Comparison of ENCODE assay signal across 1 cellular context in the genomic region with DNA sequence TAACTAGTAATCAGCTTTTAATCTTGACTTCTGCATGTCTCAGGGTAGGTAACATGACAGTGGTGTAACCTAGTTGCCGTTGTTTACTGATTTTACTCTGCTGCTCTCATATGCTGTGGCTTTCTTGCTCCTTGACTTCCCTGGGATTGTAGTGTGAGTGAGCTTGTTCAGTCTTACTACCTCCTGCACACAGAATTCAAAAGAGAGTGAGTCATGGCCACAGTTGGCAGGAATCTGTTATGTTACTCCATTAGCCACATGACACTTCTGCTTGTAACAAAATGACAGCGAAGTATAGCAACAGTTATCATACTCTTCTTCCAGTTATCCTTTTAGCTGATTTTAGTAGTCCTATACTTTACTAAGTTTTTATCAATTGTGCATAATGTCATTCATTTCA.
TF ChIP-seq lines count a peak whose summit lies in the region.

No MANE protein-coding gene starts in this region.

TF ChIP-seq in HEK293, 187 proteins besides CTCF, POLR2A, EP300 and RAD21 (continued from another document):
- TF ChIP-seq, protein P1, sequence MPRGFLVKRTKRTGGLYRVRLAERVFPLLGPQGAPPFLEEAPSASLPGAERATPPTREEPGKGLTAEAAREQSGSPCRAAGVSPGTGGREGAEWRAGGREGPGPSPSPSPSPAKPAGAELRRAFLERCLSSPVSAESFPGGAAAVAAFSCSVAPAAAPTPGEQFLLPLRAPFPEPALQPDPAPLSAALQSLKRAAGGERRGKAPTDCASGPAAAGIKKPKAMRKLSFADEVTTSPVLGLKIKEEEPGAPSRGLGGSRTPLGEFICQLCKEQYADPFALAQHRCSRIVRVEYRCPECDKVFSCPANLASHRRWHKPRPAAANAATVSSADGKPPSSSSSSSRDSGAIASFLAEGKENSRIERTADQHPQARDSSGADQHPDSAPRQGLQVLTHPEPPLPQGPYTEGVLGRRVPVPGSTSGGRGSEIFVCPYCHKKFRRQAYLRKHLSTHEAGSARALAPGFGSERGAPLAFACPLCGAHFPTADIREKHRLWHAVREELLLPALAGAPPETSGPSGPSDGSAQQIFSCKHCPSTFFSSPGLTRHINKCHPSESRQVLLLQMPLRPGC (tag by site-specific recombination; IDR thresholded peaks at IDR 0.05), result no peak
- peak; percentile 82 for TF ChIP-seq SCRT2 (tag by site-specific recombination; IDR thresholded peaks at IDR 0.05)
- TF ChIP-seq OVOL3 (tag by site-specific recombination; IDR thresholded peaks at IDR 0.05), result no peak
- TF ChIP-seq GLIS1 (tag by site-specific recombination; IDR thresholded peaks at IDR 0.05), result 0 out of 2 replicates have a peak, but pooled peaks have one; percentile 42
- peak; percentile 86; the same call in 1 of the 2 replicates for TF ChIP-seq ZNF660 (tag by site-specific recombination; IDR thresholded peaks at IDR 0.05)
- TF ChIP-seq, protein P2, sequence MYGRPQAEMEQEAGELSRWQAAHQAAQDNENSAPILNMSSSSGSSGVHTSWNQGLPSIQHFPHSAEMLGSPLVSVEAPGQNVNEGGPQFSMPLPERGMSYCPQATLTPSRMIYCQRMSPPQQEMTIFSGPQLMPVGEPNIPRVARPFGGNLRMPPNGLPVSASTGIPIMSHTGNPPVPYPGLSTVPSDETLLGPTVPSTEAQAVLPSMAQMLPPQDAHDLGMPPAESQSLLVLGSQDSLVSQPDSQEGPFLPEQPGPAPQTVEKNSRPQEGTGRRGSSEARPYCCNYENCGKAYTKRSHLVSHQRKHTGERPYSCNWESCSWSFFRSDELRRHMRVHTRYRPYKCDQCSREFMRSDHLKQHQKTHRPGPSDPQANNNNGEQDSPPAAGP (tag by site-specific recombination; IDR thresholded peaks at IDR 0.05), result no peak
- TF ChIP-seq, protein P3, sequence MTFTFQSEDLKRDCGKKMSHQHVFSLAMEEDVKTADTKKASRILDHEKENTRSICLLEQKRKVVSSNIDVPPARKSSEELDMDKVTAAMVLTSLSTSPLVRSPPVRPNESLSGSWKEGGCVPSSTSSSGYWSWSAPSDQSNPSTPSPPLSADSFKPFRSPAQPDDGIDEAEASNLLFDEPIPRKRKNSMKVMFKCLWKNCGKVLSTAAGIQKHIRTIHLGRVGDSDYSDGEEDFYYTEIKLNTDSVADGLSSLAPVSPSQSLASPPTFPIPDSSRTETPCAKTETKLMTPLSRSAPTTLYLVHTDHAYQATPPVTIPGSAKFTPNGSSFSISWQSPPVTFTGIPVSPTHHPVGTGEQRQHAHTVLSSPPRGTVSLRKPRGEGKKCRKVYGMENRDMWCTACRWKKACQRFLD (tag by site-specific recombination; IDR thresholded peaks at IDR 0.05), result no peak
TF ChIP-seq in HEK293: peak in this region for 11.
